ENCODE assay signal across 1 cellular context in genomic region chr3:175212896-175213295, GRCh38.
TF ChIP-seq lines count a peak whose summit lies in the region.

No MANE protein-coding gene starts in this region.

TF ChIP-seq in H1, 55 proteins besides CTCF, POLR2A, EP300 and RAD21 (continued from another document):
- TF ChIP-seq CHD7 (IDR thresholded peaks at IDR 0.05; ENCODE audit: insufficient replicate concordance, low read length) (no peak), CBX5 (IDR thresholded peaks at IDR 0.05; ENCODE audit: low read depth, low read length) (no peak), FOSL1 (IDR thresholded peaks at IDR 0.05; ENCODE audit: insufficient read depth, low read depth, low read length) (no peak), GTF2F1 (IDR thresholded peaks at IDR 0.05; ENCODE audit: borderline replicate concordance, low read depth, low read length) (no peak)
TF ChIP-seq in H1: peak in this region for 1.
